In the genomic region with DNA sequence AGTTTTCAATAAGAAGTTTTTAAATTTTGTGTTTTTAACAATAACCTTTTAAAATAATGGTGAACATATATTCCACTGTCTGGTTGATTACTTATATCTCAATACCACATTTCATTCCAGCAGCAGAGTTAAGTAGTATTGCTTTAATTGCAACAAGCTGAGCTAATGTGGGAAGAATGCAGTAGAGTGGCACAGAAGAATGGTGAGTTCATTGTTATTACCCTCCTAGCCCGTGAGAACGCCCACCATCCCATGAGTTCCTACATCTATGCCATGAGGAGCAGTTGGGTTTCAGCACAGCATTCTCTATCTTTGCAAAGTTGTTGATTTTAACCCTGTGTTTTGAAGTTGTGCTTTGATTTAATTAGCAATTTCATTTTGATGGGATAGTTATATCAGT, we compare ENCODE assay signal across 1 cellular context.
TF ChIP-seq lines count a peak whose summit lies in the region.

No MANE protein-coding gene starts in this region.

TF ChIP-seq in endothelial cell of umbilical vein, 7 proteins besides CTCF, POLR2A, EP300 and RAD21 (continued from another document):
- TF ChIP-seq JUN (IDR thresholded peaks at IDR 0.05; ENCODE audit: borderline replicate concordance, insufficient read depth, insufficient read length, low read depth): peak; percentile 54
TF ChIP-seq in endothelial cell of umbilical vein: peak in this region for 1.
